Comparison of ENCODE assay signal across 32 cellular contexts in the genomic region with DNA sequence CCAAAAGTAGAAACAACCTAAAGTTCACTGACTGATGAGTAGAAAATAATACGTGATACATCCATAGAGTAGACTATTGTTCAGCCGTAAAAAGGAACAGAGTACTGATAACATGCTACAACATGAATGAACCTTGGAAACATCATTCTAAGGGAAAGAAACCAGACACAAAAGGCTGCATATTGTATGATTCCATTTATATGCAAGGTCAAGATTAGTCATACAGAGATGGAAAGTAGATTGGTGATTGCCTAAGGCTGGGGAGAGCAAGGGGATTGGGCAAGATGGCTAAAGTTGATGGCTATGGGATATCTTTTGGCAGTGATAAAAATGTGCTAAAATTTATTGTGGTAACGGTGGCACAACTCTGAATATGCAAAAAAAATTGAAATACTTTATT.
"Had no signal": no experiment of that assay in that cellular context is flagged by ENCODE, and none has a peak within 500 bp of the region (broad histone marks: within the 10 kb centered on the region; RNA-seq: fewer than 3 reads in every experiment).

No MANE protein-coding gene starts in this region.

- H3K4me3 ChIP-seq: esophagus muscularis mucosa, heart right ventricle, left lung, lower lobe of right lung, ovary, prostate gland, skin epidermis, testis, uterus had no signal

- H3K4me3 Mint-ChIP-seq: activated naive CD4-positive, alpha-beta T cell treated with anti-CD3 and anti-CD28 coated beads, Interleukin-2, amount 10 ng/mL, durations not matched to agents 7 days and 5 days; activated naive CD8-positive, alpha-beta T cell treated with anti-CD3 and anti-CD28 coated beads, Interleukin-2, amount 10 ng/mL, durations not matched to agents 7 days and 5 days; activated T-helper 1 cell treated with anti-CD3 and anti-CD28 coated beads, Interleukin-12 subunit alpha, Interleukin-12 subunit beta, Interleukin-2, Interleukin-4 antibody, amounts not matched to agents 30 ng/mL and 10 ng/mL and 1 ng/mL, durations not matched to agents 14 hours and 24 hours and 36 hours; nephron; type B pancreatic cell had no signal

- H3K27me3 Mint-ChIP-seq: type B pancreatic cell had no signal

- H3K27ac Mint-ChIP-seq: activated naive CD4-positive, alpha-beta T cell treated with anti-CD3 and anti-CD28 coated beads, Interleukin-2, amount 10 ng/mL, durations not matched to agents 7 days and 5 days; activated naive CD8-positive, alpha-beta T cell treated with anti-CD3 and anti-CD28 coated beads, Interleukin-2, amount 10 ng/mL, durations not matched to agents 7 days and 5 days; activated T-helper 1 cell treated with anti-CD3 and anti-CD28 coated beads, Interleukin-12 subunit alpha, Interleukin-12 subunit beta, Interleukin-2, Interleukin-4 antibody, amounts not matched to agents 30 ng/mL and 10 ng/mL and 1 ng/mL, durations not matched to agents 14 hours and 24 hours and 36 hours; nephron; type B pancreatic cell had no signal

- ATAC-seq: heart right ventricle; left lung; lower lobe of right lung; sciatic nerve; stimulated activated naive CD8-positive, alpha-beta T cell treated with anti-CD3 and anti-CD28 coated beads, Interleukin-15, Interleukin-2, amounts not matched to agents 100 U/mL and 50 U/mL, for 24 hours had no signal

- H3K9me3 Mint-ChIP-seq: activated naive CD4-positive, alpha-beta T cell treated with anti-CD3 and anti-CD28 coated beads, Interleukin-2, amount 10 ng/mL, durations not matched to agents 7 days and 5 days had no signal

- H3K4me1 Mint-ChIP-seq: activated naive CD4-positive, alpha-beta T cell treated with anti-CD3 and anti-CD28 coated beads, Interleukin-2, amount 10 ng/mL, durations not matched to agents 7 days and 5 days; nephron had no signal

- H3K4me1 ChIP-seq: esophagus muscularis mucosa, left lung, lower lobe of right lung, prostate gland, testis, uterus had no signal

- DNase-seq: activated CD4-positive, alpha-beta T cell treated with anti-CD3 and anti-CD28 coated beads for 4 hours; activated CD4-positive, alpha-beta T cell treated with anti-CD3 and anti-CD28 coated beads, Interleukin-2, amount 50 U/mL, for 48 hours; activated CD8-positive, alpha-beta memory T cell treated with anti-CD3 and anti-CD28 coated beads for 24 hours; activated CD8-positive, alpha-beta memory T cell treated with anti-CD3 and anti-CD28 coated beads, Interleukin-2, amount 50 U/mL, for 4 hours; activated gamma-delta T cell; activated naive CD4-positive, alpha-beta T cell treated with anti-CD3 and anti-CD28 coated beads, Interleukin-2, amount 10 ng/mL, durations not matched to agents 7 days and 5 days; activated naive CD8-positive, alpha-beta T cell treated with anti-CD3 and anti-CD28 coated beads, Interleukin-2, amount 10 ng/mL, durations not matched to agents 7 days and 5 days; activated T-cell treated with anti-CD3 and anti-CD28 coated beads, Interleukin-2, amount 50 U/mL, for 1 hour; amniotic stem cell; brain microvascular endothelial cell; central memory CD4-positive, alpha-beta T cell; foreskin melanocyte; heart right ventricle; left lung; lower lobe of right lung; mesendoderm; ovary; retina; stimulated activated CD4-positive, alpha-beta T cell treated with anti-CD3 and anti-CD28 coated beads, Interleukin-12 subunit alpha, Interleukin-12 subunit beta, amount 100 ng/mL, for 4 hours; stimulated activated CD4-positive, alpha-beta T cell treated with anti-CD3 and anti-CD28 coated beads, Interleukin-4, amount 100 ng/mL, for 1 hour; stimulated activated naive CD8-positive, alpha-beta T cell treated with anti-CD3 and anti-CD28 coated beads, Interleukin-15, Interleukin-2, amounts not matched to agents 100 U/mL and 50 U/mL, for 24 hours; T-helper 2 cell; testis; uterus had no signal

- H3K9me3 ChIP-seq: esophagus muscularis mucosa, heart right ventricle, left lung, lower lobe of right lung, neutrophil, ovary, prostate gland, testis, uterus had no signal

- H3K36me3 ChIP-seq: brain microvascular endothelial cell, esophagus muscularis mucosa, heart right ventricle, left lung, lower lobe of right lung, neutrophil, ovary, prostate gland, uterus had no signal

- H3K27me3 ChIP-seq: brain microvascular endothelial cell, esophagus muscularis mucosa, ovary, testis, uterus had no signal

- H3K36me3 Mint-ChIP-seq: activated naive CD4-positive, alpha-beta T cell treated with anti-CD3 and anti-CD28 coated beads, Interleukin-2, amount 10 ng/mL, durations not matched to agents 7 days and 5 days; activated naive CD8-positive, alpha-beta T cell treated with anti-CD3 and anti-CD28 coated beads, Interleukin-2, amount 10 ng/mL, durations not matched to agents 7 days and 5 days had no signal

- H3K27ac ChIP-seq: brain microvascular endothelial cell, esophagus muscularis mucosa, heart right ventricle, left lung, lower lobe of right lung, neutrophil, ovary, prostate gland, skin epidermis, testis had no signal
